In genomic region chr6:89148016-89148750, GRCh38 we compare ENCODE assay signal across 1 cellular context.
TF ChIP-seq lines count a peak whose summit lies in the region.

No MANE protein-coding gene starts in this region.

TF ChIP-seq in GM23338, 12 proteins besides CTCF, POLR2A, EP300 and RAD21 (continued from another document):
- TF ChIP-seq ZNF462 (CRISPR knock-in tag; IDR thresholded peaks at IDR 0.05): no peak
